1 cellular context compared by ENCODE assay signal in the genomic region with DNA sequence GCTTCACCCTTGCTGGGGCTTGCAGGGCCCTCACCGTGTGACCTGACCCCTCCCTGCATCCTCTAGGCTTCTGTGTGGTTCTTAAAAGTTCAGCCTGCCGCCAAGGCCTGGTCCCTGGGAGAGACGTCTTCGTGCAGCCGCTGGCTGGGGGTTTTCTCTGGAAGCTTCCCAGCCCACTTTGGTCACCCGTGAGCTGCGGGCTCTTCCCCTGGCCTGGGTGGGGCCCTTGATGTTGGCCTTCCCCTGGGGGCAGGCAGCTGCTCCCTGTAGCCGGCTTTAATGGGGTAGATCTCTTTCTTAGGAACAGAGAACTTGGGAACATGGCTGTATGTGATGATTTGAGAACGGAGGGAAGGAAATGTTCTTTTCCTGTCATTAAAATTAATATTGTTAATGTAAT.
TF ChIP-seq lines count a peak whose summit lies in the region.

No MANE protein-coding gene starts in this region.

TF ChIP-seq in endothelial cell of umbilical vein, 7 proteins besides CTCF, POLR2A, EP300 and RAD21 (continued from another document):
- TF ChIP-seq GATA2 (IDR thresholded peaks at IDR 0.05; ENCODE audit: insufficient read depth, insufficient read length, low read depth, low read length), result no peak
- TF ChIP-seq, protein P1, sequence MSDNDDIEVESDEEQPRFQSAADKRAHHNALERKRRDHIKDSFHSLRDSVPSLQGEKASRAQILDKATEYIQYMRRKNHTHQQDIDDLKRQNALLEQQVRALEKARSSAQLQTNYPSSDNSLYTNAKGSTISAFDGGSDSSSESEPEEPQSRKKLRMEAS (IDR thresholded peaks at IDR 0.05; ENCODE audit: insufficient read depth, insufficient read length), result no peak
- TF ChIP-seq EZH2 (IDR thresholded peaks at IDR 0.05; ENCODE audit: borderline replicate concordance, low read depth, low read length, severe bottlenecking), result no peak
- TF ChIP-seq MYC (IDR thresholded peaks at IDR 0.05; ENCODE audit: low read depth, low read length), result no peak
